1 cellular context compared by ENCODE assay signal in genomic region chr9:97983524-97984187, GRCh38.
TF ChIP-seq lines count a peak whose summit lies in the region.

No MANE protein-coding gene starts in this region.

TF ChIP-seq in HEK293T, 16 proteins besides CTCF, POLR2A, EP300 and RAD21 (continued from another document):
- TF ChIP-seq, protein P1, sequence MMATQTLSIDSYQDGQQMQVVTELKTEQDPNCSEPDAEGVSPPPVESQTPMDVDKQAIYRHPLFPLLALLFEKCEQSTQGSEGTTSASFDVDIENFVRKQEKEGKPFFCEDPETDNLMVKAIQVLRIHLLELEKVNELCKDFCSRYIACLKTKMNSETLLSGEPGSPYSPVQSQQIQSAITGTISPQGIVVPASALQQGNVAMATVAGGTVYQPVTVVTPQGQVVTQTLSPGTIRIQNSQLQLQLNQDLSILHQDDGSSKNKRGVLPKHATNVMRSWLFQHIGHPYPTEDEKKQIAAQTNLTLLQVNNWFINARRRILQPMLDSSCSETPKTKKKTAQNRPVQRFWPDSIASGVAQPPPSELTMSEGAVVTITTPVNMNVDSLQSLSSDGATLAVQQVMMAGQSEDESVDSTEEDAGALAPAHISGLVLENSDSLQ (IDR thresholded peaks at IDR 0.05), result no peak
- TF ChIP-seq BHLHE40 (IDR thresholded peaks at IDR 0.05; ENCODE audit: borderline replicate concordance) (no peak), L3MBTL2 (conservative IDR thresholded peaks at IDR 0.05) (no peak), HDGF (IDR thresholded peaks at IDR 0.05; ENCODE audit: borderline replicate concordance) (no peak)
